In genomic region chr11:132300283-132300682, GRCh38 we compare ENCODE assay signal across 9 cellular contexts.
DNase-seq lines count a peak whose midpoint lies in the region; ATAC-seq, FAIRE-seq and TF ChIP-seq lines count a peak whose summit lies in the region.
"Had no signal": no experiment of that assay in that cellular context is flagged by ENCODE, and none has a peak within 500 bp of the region (broad histone marks: within the 10 kb centered on the region; RNA-seq: fewer than 3 reads in every experiment).

No MANE protein-coding gene starts in this region.

- H3K4me3 Mint-ChIP-seq in CD4-positive, alpha-beta T cell: no peak overlapping the region

- H3K4me3 ChIP-seq in AG10803 (ENCODE audit: low read length) (no peak overlapping the region), PC-3 (ENCODE audit: low read length) (no peak overlapping the region), kidney (ENCODE audit: low read length in 2 of 2) (no peak overlapping the region), vagina (no peak overlapping the region)

- no peaks in the 10 kb centered on the region for H3K27me3 Mint-ChIP-seq in CD4-positive, alpha-beta T cell

- no peaks in the 10 kb centered on the region for H4K20me1 ChIP-seq in PC-3 (ENCODE audit: low read length)

- H3K9me3 Mint-ChIP-seq in CD4-positive, alpha-beta T cell: no peaks in the 10 kb centered on the region

- H3K27ac ChIP-seq in PC-3 (ENCODE audit: low read length): no peak overlapping the region
- no peak overlapping the region for H3K27ac ChIP-seq in kidney (ENCODE audit: low read depth in 2 of 2, low read length in 2 of 2)
- no peak overlapping the region for H3K27ac ChIP-seq in vagina
- H3K27ac ChIP-seq in CD4-positive, alpha-beta T cell (ENCODE audit: low read depth, low read length): no peak overlapping the region

- H3F3A ChIP-seq in PC-3 (ENCODE audit: low read length, unreplicated experiment): no peaks in the 10 kb centered on the region

- FAIRE-seq in kidney (lab: Jason Lieb, UNC): no peak
- FAIRE-seq: G401.6 had no signal

- no peak overlapping the region for H3K9ac ChIP-seq in PC-3 (ENCODE audit: low read length)
- no peak overlapping the region for H3K9ac ChIP-seq in kidney (ENCODE audit: low read length in 2 of 2)

- peak; percentile 74 for ATAC-seq in GM18519 (IDR thresholded peaks at IDR 0.05; ENCODE audit: low FRiP score, unreplicated experiment)
- ATAC-seq in PC-3: peak; percentile 42; the same call in 1 of the 2 replicates
- ATAC-seq in CD4-positive, alpha-beta T cell (ENCODE audit: poor library complexity): no peak

- no peak overlapping the region for H3K4me2 ChIP-seq in PC-3 (ENCODE audit: low read length)

- H3K27me3 ChIP-seq in PC-3 (ENCODE audit: low read length) (0 out of 2 replicates have a peak, but pooled peaks cover 3% of the 10 kb centered on the region), vagina (no peaks in the 10 kb centered on the region)
- H3K27me3 ChIP-seq in CD4-positive, alpha-beta T cell (ENCODE audit: control insufficient read depth, insufficient read depth, low read length): no peaks in the 10 kb centered on the region

- no peaks in the 10 kb centered on the region for H3K36me3 Mint-ChIP-seq in CD4-positive, alpha-beta T cell (ENCODE audit: low read depth)

- TF ChIP-seq CTCF in AG10803 (conservative IDR thresholded peaks at IDR 0.05; ENCODE audit: low read length): peak; percentile 41
- TF ChIP-seq CTCF in PC-3 (conservative IDR thresholded peaks at IDR 0.05; ENCODE audit: low read depth, low read length): peak; percentile 46; the same call in 1 of the 2 replicates
- TF ChIP-seq CTCF in kidney (IDR thresholded peaks at IDR 0.05; ENCODE audit: borderline replicate concordance, extremely low read depth, insufficient read depth): no peak
- no peak for TF ChIP-seq CTCF in vagina (IDR thresholded peaks at IDR 0.05)
- no peak for TF ChIP-seq CTCF in CD4-positive, alpha-beta T cell (IDR thresholded peaks at IDR 0.05)

- POLR2A ChIA-PET in PC-3 (lab: Charles Lee; ENCODE audit: unreplicated experiment): interaction anchor here (0.5 kb wide), 1 partner anchor 1010 kb away, joined by 5 read pairs; no protein-coding TSS in a partner anchor
- POLR2A ChIA-PET in CD4-positive, alpha-beta T cell (lab: Charles Lee): no interaction called here

- H3K27ac Mint-ChIP-seq in CD4-positive, alpha-beta T cell: no peak overlapping the region

- no peaks in the 10 kb centered on the region for H3K79me2 ChIP-seq in PC-3 (ENCODE audit: low read length)

- no peaks in the 10 kb centered on the region for H3K9me2 ChIP-seq in PC-3 (replicated peaks; ENCODE audit: low read length)

- BruUV-seq in PC-3 (replicated peaks; lab: Mats Ljungman, UMichigan): no TSS peak

- intact Hi-C loops in PC-3 (cut with micrococcal nuclease) (no loop called here), kidney (cut with DNase I) (no loop called here), vagina (cut with DNase I) (no loop called here)
- intact Hi-C loops in CD4-positive, alpha-beta T cell (cut with DNase I, micrococcal nuclease): no loop called here

- no peak for TF ChIP-seq POLR2A in vagina (IDR thresholded peaks at IDR 0.05)

- H3K36me3 ChIP-seq in PC-3 (ENCODE audit: low read depth, low read length) (no peaks in the 10 kb centered on the region), kidney (ENCODE audit: control insufficient read depth in 1 of 2, insufficient read depth in 2 of 2, low read length in 2 of 2) (no peaks in the 10 kb centered on the region), vagina (no peaks in the 10 kb centered on the region)

- H3K4me1 ChIP-seq in PC-3 (ENCODE audit: insufficient read depth, low read length) (no peaks in the 10 kb centered on the region), kidney (ENCODE audit: control insufficient read depth in 1 of 2, insufficient read depth in 1 of 2, low read depth in 1 of 2, low read length in 2 of 2) (no peaks in the 10 kb centered on the region), vagina (no peaks in the 10 kb centered on the region)

- DNase-seq in AG10803 (ENCODE audit: low read depth) (no peak), PC-3 (peak; percentile 11), hepatic stellate cell (ENCODE audit: low spot score) (peak; percentile 27), kidney (no peak), Ammon's horn (ENCODE audit: low spot score) (no peak), vagina (ENCODE audit: extremely low spot score in 2 of 2) (no peak)
- no peak for DNase-seq in CD4-positive, alpha-beta T cell

- H2AFZ ChIP-seq in PC-3 (ENCODE audit: low read length): no peak overlapping the region

- H3K4me1 Mint-ChIP-seq in CD4-positive, alpha-beta T cell (ENCODE audit: low read depth): no peaks in the 10 kb centered on the region

- H3K9me3 ChIP-seq in PC-3 (ENCODE audit: low read length) (peaks cover 11% of the 10 kb centered on the region; the same call in 1 of the 2 replicates), kidney (ENCODE audit: control insufficient read depth in 1 of 2, low read length in 2 of 2) (no peaks in the 10 kb centered on the region), vagina (no peaks in the 10 kb centered on the region)
- H3K9me3 ChIP-seq in CD4-positive, alpha-beta T cell (ENCODE audit: control insufficient read depth, low read length): no peaks in the 10 kb centered on the region

- CTCF ChIA-PET in PC-3 (lab: Charles Lee): interaction anchor here (0.6 kb wide), 2 partner anchors 207 to 426 kb away, joined by 3 to 4 read pairs; no protein-coding TSS in a partner anchor
- CTCF ChIA-PET in CD4-positive, alpha-beta T cell (lab: Charles Lee): interaction anchor here (0.8 kb wide), 1 partner anchor 31 kb away, joined by 3 read pairs; no protein-coding TSS in a partner anchor

Comparison
In these comparisons a context has a peak if more than half of its experiments do, and no peak if none do; other contexts are left out.
1. DNase-seq: peak in PC-3 (single experiment) and hepatic stellate cell (single experiment); none in AG10803 (single experiment), kidney (single experiment), Ammon's horn (single experiment), vagina (0 of 2) and CD4-positive, alpha-beta T cell (0 of 10).
2. CTCF ChIP-seq: peak in AG10803 (single experiment) and PC-3 (single experiment); none in kidney (single experiment), vagina (0 of 3) and CD4-positive, alpha-beta T cell (single experiment).